Comparison of ENCODE assay signal across 20 cellular contexts in genomic region chr17:56995776-56996175, GRCh38. TPM values are rescaled to one million over a fixed set of nuclear protein-coding genes. Genes with fewer than 3 reads are reported as not detected.
DNase-seq lines count a peak whose midpoint lies in the region; ATAC-seq and TF ChIP-seq lines count a peak whose summit lies in the region.
"Had no signal": no experiment of that assay in that cellular context is flagged by ENCODE, and none has a peak within 500 bp of the region (broad histone marks: within the 10 kb centered on the region; RNA-seq: fewer than 3 reads in every experiment).

No MANE protein-coding gene starts in this region.

- H2BK12ac ChIP-seq in neuronal stem cell (ENCODE audit: low read length) = no peak overlapping the region

- H3K27ac ChIP-seq in cardiac muscle cell = no peak overlapping the region
- H3K27ac ChIP-seq in neuronal stem cell (replicated peaks; ENCODE audit: low read length) = no peak overlapping the region
- H3K27ac ChIP-seq: BLaER1 treated with 17β-estradiol and CSF1 and Interleukin-3, amounts not matched to agents 10 nM and 100 nM; HL-60 had no signal

- intact Hi-C loops in Right ventricle myocardium inferior (cut with DNase I) = no loop called here

- H2AK5ac ChIP-seq in neuronal stem cell (ENCODE audit: low read depth, low read length) = no peak overlapping the region

- no peak overlapping the region for H4K8ac ChIP-seq in neuronal stem cell (ENCODE audit: low read depth, low read length)

- H3K79me1 ChIP-seq in neuronal stem cell (ENCODE audit: low read depth, low read length) = no peaks in the 10 kb centered on the region

- H4K91ac ChIP-seq in neuronal stem cell (ENCODE audit: low read depth, low read length, poor library complexity) = no peak overlapping the region

- WGBS in neuronal stem cell (ENCODE audit: extremely low coverage in 2 of 2, insufficient read length in 2 of 2, insufficient replicate concordance in 1 of 2), 2 donors = no CpG with 5 or more reads among the region's 1 CpG

- no peak overlapping the region for H2AFZ ChIP-seq in neuronal stem cell (ENCODE audit: low read length)

- no peak overlapping the region for H3K14ac ChIP-seq in neuronal stem cell (ENCODE audit: low read length)

- H3K27me3 Mint-ChIP-seq in mesothelial cell of epicardium (ENCODE audit: low read depth) = no peaks in the 10 kb centered on the region
- H3K27me3 Mint-ChIP-seq: B cell had no signal

- no peak overlapping the region for H3K18ac ChIP-seq in neuronal stem cell (ENCODE audit: low read length)

- H2BK5ac ChIP-seq in neuronal stem cell (ENCODE audit: low read length) = no peak overlapping the region

- no peak overlapping the region for H3K4me2 ChIP-seq in neuronal stem cell (ENCODE audit: insufficient read depth, low read length, poor library complexity, severe bottlenecking)
- H3K4me2 ChIP-seq: BLaER1 treated with 17β-estradiol and CSF1 and Interleukin-3, amounts not matched to agents 10 nM and 100 nM had no signal

- H3K36me3 ChIP-seq in cardiac muscle cell = no peaks in the 10 kb centered on the region
- H3K36me3 ChIP-seq in neuronal stem cell (replicated peaks in 1 of 2; ENCODE audit: control insufficient read depth in 2 of 2, insufficient read depth in 2 of 2, low read length in 2 of 2) = peaks cover 1 to 37% of the 10 kb centered on the region in 2 donors

- H2BK120ac ChIP-seq in neuronal stem cell (ENCODE audit: low read depth, low read length) = no peak overlapping the region

- H3K9ac ChIP-seq in neuronal stem cell (ENCODE audit: low read depth, low read length, poor library complexity) = no peak overlapping the region
- H3K9ac ChIP-seq: BLaER1 treated with 17β-estradiol and CSF1 and Interleukin-3, amounts not matched to agents 10 nM and 100 nM had no signal

- DNase-seq in cardiac muscle cell (ENCODE audit: low read depth in 1 of 2, low spot score in 1 of 2) = peak; percentile 13 to 18
- DNase-seq in Right ventricle myocardium inferior (ENCODE audit: missing footprints) = no peak
- DNase-seq in astrocyte of the hippocampus (ENCODE audit: low read depth, low spot score) = peak; percentile 55
- DNase-seq in mesothelial cell of epicardium (ENCODE audit: low spot score in 2 of 2, unreplicated experiment in 2 of 2) = peak in 1 of 2 experiments; percentile 42
- no peak for DNase-seq in neuronal stem cell (ENCODE audit: low spot score)
- DNase-seq: Calu3; CD8-positive, alpha-beta T cell; DMS 273 treated with DMSO at 0.1 percent for 48 hours; DMS53; GDM1; GOT3; H7; HFFc6 had no signal

- peak overlapping the region; percentile 85 for H3K27ac Mint-ChIP-seq in mesothelial cell of epicardium
- H3K27ac Mint-ChIP-seq: B cell; CD8-positive, alpha-beta T cell; HFFc6 had no signal

- H3K4me1 Mint-ChIP-seq in mesothelial cell of epicardium = peaks cover 15% of the 10 kb centered on the region
- H3K4me1 Mint-ChIP-seq: B cell had no signal

- no peak for ATAC-seq in Right ventricle myocardium inferior
- no peak for ATAC-seq in GM21723 (IDR thresholded peaks at IDR 0.05; ENCODE audit: unreplicated experiment)
- ATAC-seq in HG02852 (IDR thresholded peaks at IDR 0.05; ENCODE audit: unreplicated experiment) = no peak
- ATAC-seq: CD8-positive, alpha-beta T cell; HCT116; K562 had no signal

- no peak overlapping the region for H3K4me3 Mint-ChIP-seq in mesothelial cell of epicardium
- H3K4me3 Mint-ChIP-seq: B cell; CD8-positive, alpha-beta T cell; HFFc6 had no signal

- no peak overlapping the region for H3K4ac ChIP-seq in neuronal stem cell (ENCODE audit: low read length)

- H3K4me3 ChIP-seq in cardiac muscle cell (no peak overlapping the region), neuronal stem cell (ENCODE audit: low read length in 2 of 2) (no peak overlapping the region)
- H3K4me3 ChIP-seq: BLaER1 treated with 17β-estradiol and CSF1 and Interleukin-3, amounts not matched to agents 10 nM and 100 nM; K562 had no signal

- no peak overlapping the region for H2BK15ac ChIP-seq in neuronal stem cell (ENCODE audit: low read length)

- H3K9me3 Mint-ChIP-seq in mesothelial cell of epicardium = no peaks in the 10 kb centered on the region
- H3K9me3 Mint-ChIP-seq: CD8-positive, alpha-beta T cell; HFFc6 had no signal

- H3K23ac ChIP-seq in neuronal stem cell (ENCODE audit: low read depth, low read length, poor library complexity) = no peak overlapping the region

- no peaks in the 10 kb centered on the region for H3K27me3 ChIP-seq in cardiac muscle cell
- H3K27me3 ChIP-seq in neuronal stem cell (ENCODE audit: control insufficient read depth in 3 of 3, insufficient read depth in 3 of 3, low read depth in 1 of 3, low read length in 3 of 3) = no peaks in the 10 kb centered on the region
- H3K27me3 ChIP-seq: BLaER1 treated with 17β-estradiol and CSF1 and Interleukin-3, amounts not matched to agents 10 nM and 100 nM had no signal

- H3K9me3 ChIP-seq in cardiac muscle cell (ENCODE audit: low read depth) = no peaks in the 10 kb centered on the region
- H3K9me3 ChIP-seq in neuronal stem cell (replicated peaks in 1 of 2; ENCODE audit: control insufficient read depth in 2 of 2, insufficient read depth in 1 of 2, low read depth in 1 of 2, low read length in 2 of 2) = no peaks in the 10 kb centered on the region
- H3K9me3 ChIP-seq: BLaER1 treated with 17β-estradiol and CSF1 and Interleukin-3, amounts not matched to agents 10 nM and 100 nM had no signal

- peaks cover 16% of the 10 kb centered on the region for H3K36me3 Mint-ChIP-seq in mesothelial cell of epicardium

- no peaks in the 10 kb centered on the region for H3K4me1 ChIP-seq in cardiac muscle cell (ENCODE audit: low read depth)
- peaks cover 0 to 5% of the 10 kb centered on the region in 2 donors for H3K4me1 ChIP-seq in neuronal stem cell (ENCODE audit: control insufficient read depth in 2 of 2, insufficient read depth in 1 of 2, low read depth in 1 of 2, low read length in 2 of 2)

- TF ChIP-seq CTCF in cardiac muscle cell (IDR thresholded peaks at IDR 0.05; ENCODE audit: low read depth, low read length) = no peak
- TF ChIP-seq CTCF in mesothelial cell of epicardium (IDR thresholded peaks at IDR 0.05; ENCODE audit: unreplicated experiment) = no peak

RNA-seq across cellular contexts. Expression of gene SCPEP1, which starts 17.8 kb away (rescaled TPM):
- total RNA-seq in cardiac muscle cell (25.9 and 41.9 TPM in 2 replicates), Right ventricle myocardium inferior (93.8 TPM), mesothelial cell of epicardium (45.6 to 49.1 TPM (median 48.2 TPM) in 3 replicates)
- polyA plus RNA-seq in cardiac muscle cell = 40.2 and 50.5 TPM in 2 replicates
- polyA plus RNA-seq in neuronal stem cell (2013, experiment 1 of 2) = 22.2 TPM
- polyA plus RNA-seq in neuronal stem cell (2013, experiment 2 of 2) = 22.7 TPM

RNA-seq across cellular contexts. Expression of gene COIL, which starts 34.9 kb away (rescaled TPM):
- total RNA-seq in cardiac muscle cell = 17.2 and 19.9 TPM in 2 replicates
- 16.3 and 23.3 TPM in 2 replicates for polyA plus RNA-seq in cardiac muscle cell
- 8.7 TPM for total RNA-seq in Right ventricle myocardium inferior
- 22.5 to 23.1 TPM (median 23.0 TPM) in 3 replicates for total RNA-seq in mesothelial cell of epicardium
- polyA plus RNA-seq in neuronal stem cell (2013, experiment 1 of 2) = 21.0 TPM
- polyA plus RNA-seq in neuronal stem cell (2013, experiment 2 of 2) = 21.7 TPM

Comparison
In these comparisons a context has a peak if more than half of its experiments do, and no peak if none do; other contexts are left out.
1. DNase-seq: peak in cardiac muscle cell (2 of 2) and astrocyte of the hippocampus (single experiment); none in Right ventricle myocardium inferior (single experiment) and neuronal stem cell (single experiment).